Comparison of ENCODE assay signal across 8 cellular contexts in the genomic region with DNA sequence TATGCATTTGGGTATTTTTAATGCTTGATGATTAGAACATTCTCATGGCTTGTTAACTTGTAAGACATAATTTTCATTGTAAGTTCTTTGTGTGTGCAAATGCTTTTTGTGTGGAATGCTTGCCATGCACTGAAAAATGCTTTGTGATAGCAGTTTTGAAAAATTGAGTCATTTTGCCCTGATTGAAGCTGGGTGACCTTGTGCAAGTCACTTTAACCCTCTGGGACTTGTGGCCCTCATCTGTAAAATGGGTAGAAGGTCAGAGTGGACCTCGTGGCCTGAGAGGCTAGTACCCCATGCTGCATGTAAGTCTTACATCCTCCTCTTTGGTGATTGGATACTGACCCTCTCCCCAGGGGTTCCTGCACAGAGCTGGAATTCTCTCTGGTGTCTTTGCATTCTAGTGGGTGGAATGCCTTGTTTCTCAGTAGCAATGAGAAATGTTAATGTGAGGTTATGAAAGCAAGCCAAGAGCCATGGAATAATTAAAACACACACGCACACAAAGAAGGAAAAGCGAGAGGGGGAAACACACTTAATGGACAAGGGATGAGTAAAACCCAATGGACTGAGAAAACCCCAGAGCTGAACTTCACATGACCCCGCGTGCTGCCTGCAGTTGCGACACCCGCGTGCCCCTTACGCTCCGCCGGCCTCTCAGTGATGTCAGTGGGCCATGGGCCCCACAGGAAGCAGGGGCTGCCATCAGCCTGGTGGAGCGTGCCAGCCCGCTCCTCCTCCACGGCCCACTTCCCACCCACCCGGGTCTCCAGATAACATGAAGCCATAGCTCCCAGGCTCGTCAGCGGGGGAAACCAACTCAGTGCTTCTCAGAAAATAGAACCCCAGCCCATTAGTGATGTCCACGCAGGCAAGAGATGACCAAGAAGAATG. TPM values are rescaled to one million over a fixed set of nuclear protein-coding genes. Genes with fewer than 3 reads are reported as not detected.
DNase-seq lines count a peak whose midpoint lies in the region; ATAC-seq and TF ChIP-seq lines count a peak whose summit lies in the region.

No MANE protein-coding gene starts in this region.

- ATAC-seq in GM19438 (IDR thresholded peaks at IDR 0.05; ENCODE audit: low read depth, unreplicated experiment) (peak; percentile 49), GM18520 (IDR thresholded peaks at IDR 0.05; ENCODE audit: unreplicated experiment) (no peak)

- peak; percentile 98 for DNase-seq in AG09309 (ENCODE audit: low read depth)
- peak; percentile 20 to 44 for DNase-seq in Kasumi-1 (lab: John Stamatoyannopoulos, UW)
- peak; percentile 97 to 99 for DNase-seq in cardiac fibroblast (ENCODE audit: low read depth in 2 of 2)
- peak; percentile 55 for DNase-seq in mucosa of gallbladder (ENCODE audit: low spot score)
- DNase-seq in NCI-H146 (lab: John Stamatoyannopoulos, UW) = no peak
- DNase-seq in amniotic stem cell (lab: John Stamatoyannopoulos, UW) = no peak

- no peak overlapping the region for H3K4me3 ChIP-seq in AG09309 (ENCODE audit: control insufficient read depth, low read depth, low read length)
- no peak overlapping the region for H3K4me3 ChIP-seq in cardiac fibroblast (replicated peaks in 1 of 2; ENCODE audit: low read depth in 2 of 2, low read length in 2 of 2)

- no peak for TF ChIP-seq CTCF in AG09309 (IDR thresholded peaks at IDR 0.05; ENCODE audit: control insufficient read depth, insufficient read depth, low read depth, low read length, missing control alignments)
- no peak for TF ChIP-seq CTCF in cardiac fibroblast (IDR thresholded peaks at IDR 0.05; ENCODE audit: low read depth, low read length)

RNA-seq across cellular contexts. Expression of a gene that starts 44.0 kb away (rescaled TPM):
- 59.0 TPM for total RNA-seq in mucosa of gallbladder

Comparison
In these comparisons a context has a peak if more than half of its experiments do, and no peak if none do; other contexts are left out.
1. DNase-seq: peak in AG09309 (single experiment), Kasumi-1 (2 of 2), cardiac fibroblast (2 of 2) and mucosa of gallbladder (single experiment); none in NCI-H146 (single experiment) and amniotic stem cell (single experiment).